ENCODE assay signal across 19 cellular contexts in the genomic region with DNA sequence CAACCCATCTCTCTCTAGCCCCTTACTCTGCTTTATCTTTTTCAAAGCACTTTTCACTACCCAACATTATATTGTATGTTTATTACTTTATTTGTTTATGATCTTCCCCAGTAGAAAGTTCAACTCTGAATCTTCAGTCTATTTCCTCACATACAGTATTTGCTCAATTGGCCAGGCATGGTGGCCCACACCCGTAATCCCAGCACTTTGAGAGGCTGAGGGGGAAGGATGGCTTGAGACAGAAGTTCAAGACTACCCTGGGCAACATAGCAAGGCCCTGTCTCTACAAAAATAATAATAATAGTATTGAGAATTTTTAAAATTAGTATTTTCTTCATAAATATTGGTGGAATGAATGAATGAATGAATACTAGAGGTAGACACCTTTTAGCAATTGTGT. TPM values are rescaled to one million over a fixed set of nuclear protein-coding genes. Genes with fewer than 3 reads are reported as not detected.
DNase-seq lines count a peak whose midpoint lies in the region; ATAC-seq, FAIRE-seq and TF ChIP-seq lines count a peak whose summit lies in the region.
"Had no signal": no experiment of that assay in that cellular context is flagged by ENCODE, and none has a peak within 500 bp of the region (broad histone marks: within the 10 kb centered on the region; RNA-seq: fewer than 3 reads in every experiment).

No MANE protein-coding gene starts in this region.

- POLR2A ChIA-PET in CD8-positive, alpha-beta T cell (lab: Charles Lee), result interaction anchor here (1.4 to 1.7 kb wide), 2 partner anchors 20 to 90 kb away, joined by 6 to 8 read pairs; partner anchors contain the start of gene RCAN3

- H2AFZ ChIP-seq in Karpas-422 (ENCODE audit: low read length) (no peak overlapping the region), astrocyte (ENCODE audit: low read depth, low read length) (no peak overlapping the region)

- no peak for FAIRE-seq in astrocyte (lab: Jason Lieb, UNC)
- FAIRE-seq: GM19239, H54, pancreas had no signal

- no peak overlapping the region for H3K4me3 ChIP-seq in CD8-positive, alpha-beta T cell (ENCODE audit: low read depth, low read length)
- H3K4me3 ChIP-seq in Karpas-422 (ENCODE audit: low read length), result peak overlapping the region; percentile 84
- H3K4me3 ChIP-seq in astrocyte (ENCODE audit: insufficient read depth, low read depth, low read length), result peak overlapping the region; percentile 73
- H3K4me3 ChIP-seq in mucosa of descending colon, result no peak overlapping the region

- H3K36me3 ChIP-seq in CD8-positive, alpha-beta T cell (ENCODE audit: insufficient read depth, low read length), result no peaks in the 10 kb centered on the region
- H3K36me3 ChIP-seq in Karpas-422 (ENCODE audit: insufficient read depth, low read length), result no peaks in the 10 kb centered on the region
- no peaks in the 10 kb centered on the region for H3K36me3 ChIP-seq in astrocyte (ENCODE audit: insufficient read depth, low read length)
- no peaks in the 10 kb centered on the region for H3K36me3 ChIP-seq in mucosa of descending colon (ENCODE audit: low read depth)
- H3K36me3 ChIP-seq: gastrocnemius medialis, pancreas had no signal

- no peak for TF ChIP-seq CTCF in CD8-positive, alpha-beta T cell (IDR thresholded peaks at IDR 0.05)
- no peak for TF ChIP-seq CTCF in astrocyte (IDR thresholded peaks at IDR 0.05; ENCODE audit: insufficient read depth, low read depth, low read length)
- TF ChIP-seq CTCF in mucosa of descending colon (IDR thresholded peaks at IDR 0.05), result no peak

- no peak overlapping the region for H3K27ac ChIP-seq in CD8-positive, alpha-beta T cell (ENCODE audit: low read depth, low read length)
- H3K27ac ChIP-seq in Karpas-422 (ENCODE audit: low read length) (no peak overlapping the region), astrocyte (ENCODE audit: low read depth, low read length) (peak overlapping the region; percentile 36)

- DNase-seq in CD8-positive, alpha-beta T cell, result no peak
- DNase-seq in Karpas-422, result no peak
- no peak for DNase-seq in astrocyte (ENCODE audit: low read depth)
- DNase-seq in mucosa of descending colon, result peak in 1 of 3 donors; percentile 53
- no peak for DNase-seq in GM19238 (ENCODE audit: insufficient read length, low spot score)
- no peak for DNase-seq in NCI-H187 treated with DMSO at 0.1 percent for 48 hours (lab: John Stamatoyannopoulos, UW)
- DNase-seq: activated effector memory CD4-positive, alpha-beta T cell treated with anti-CD3 and anti-CD28 coated beads, Interleukin-2, amount 50 U/mL, for 16 hours; COR-L47; gastrocnemius medialis; KG1; left cardiac atrium; NCI-H2081; pancreas; stimulated activated CD4-positive, alpha-beta T cell treated with anti-CD3 and anti-CD28 coated beads, Interleukin-2, amount 100 ng/mL, for 24 hours; stimulated activated naive B cell treated with anti-CD40 and anti-IgM and Interleukin-4, amounts not matched to agents 10 μg/mL and 1 μg/mL and 100 μg/mL, for 72 hours had no signal

- no peaks in the 10 kb centered on the region for H3K9me3 ChIP-seq in CD8-positive, alpha-beta T cell (ENCODE audit: low read length)
- H3K9me3 ChIP-seq in Karpas-422 (ENCODE audit: low read length) (no peaks in the 10 kb centered on the region), astrocyte (ENCODE audit: insufficient read depth, low read depth, low read length) (no peaks in the 10 kb centered on the region), mucosa of descending colon (no peaks in the 10 kb centered on the region)
- H3K9me3 ChIP-seq: gastrocnemius medialis, pancreas had no signal

- H4K20me1 ChIP-seq in Karpas-422 (ENCODE audit: insufficient read depth, low read depth, low read length) (no peaks in the 10 kb centered on the region), astrocyte (ENCODE audit: insufficient read depth, low read length) (no peaks in the 10 kb centered on the region)

- CTCF ChIA-PET in CD8-positive, alpha-beta T cell (lab: Charles Lee), result interaction anchor here (0.7 to 7.2 kb wide), 12 partner anchors 8 to 797 kb away, joined by 3 to 72 read pairs (median 4); partner anchors contain the start of gene RCAN3

- intact Hi-C loops in CD8-positive, alpha-beta T cell (cut with DNase I, micrococcal nuclease), result loop anchor here in 1 of 2 experiments (2.0 kb wide), 1 partner anchor 332 kb away; the partner anchor contains the start of gene CLIC4
- intact Hi-C loops in mucosa of descending colon (cut with DNase I, micrococcal nuclease), result no loop called here

- peak overlapping the region; percentile 80 for H3K9ac ChIP-seq in Karpas-422 (ENCODE audit: low read length)
- H3K9ac ChIP-seq in astrocyte (ENCODE audit: low read length), result peak overlapping the region; percentile 9

- H3K27ac Mint-ChIP-seq in CD8-positive, alpha-beta T cell, result no peak overlapping the region
- no peak overlapping the region for H3K27ac Mint-ChIP-seq in astrocyte (ENCODE audit: unreplicated experiment)

- H3K9me3 Mint-ChIP-seq in CD8-positive, alpha-beta T cell, result peaks cover 4% of the 10 kb centered on the region
- peaks cover 3% of the 10 kb centered on the region for H3K9me3 Mint-ChIP-seq in astrocyte (ENCODE audit: unreplicated experiment)
- H3K9me3 Mint-ChIP-seq: stimulated activated naive B cell treated with anti-CD40 and anti-IgM and Interleukin-4, amounts not matched to agents 10 μg/mL and 1 μg/mL and 100 μg/mL, for 72 hours had no signal

- H3K4me1 Mint-ChIP-seq in CD8-positive, alpha-beta T cell (ENCODE audit: low read depth), result peaks cover 53% of the 10 kb centered on the region
- peaks cover 29% of the 10 kb centered on the region for H3K4me1 Mint-ChIP-seq in astrocyte (ENCODE audit: low read depth, unreplicated experiment)

- H3K79me2 ChIP-seq in Karpas-422 (ENCODE audit: low read length), result peaks cover 36% of the 10 kb centered on the region
- H3K79me2 ChIP-seq in astrocyte (ENCODE audit: insufficient read depth, low read length), result peaks cover 9% of the 10 kb centered on the region

- H3K4me1 ChIP-seq in CD8-positive, alpha-beta T cell (ENCODE audit: insufficient read depth, low read length), result peaks cover 15% of the 10 kb centered on the region
- H3K4me1 ChIP-seq in Karpas-422 (ENCODE audit: low read length) (peaks cover 34% of the 10 kb centered on the region), astrocyte (ENCODE audit: insufficient read depth, low read length) (peaks cover 35% of the 10 kb centered on the region), mucosa of descending colon (ENCODE audit: low read depth) (peaks cover 43% of the 10 kb centered on the region)

- H3K27me3 ChIP-seq in CD8-positive, alpha-beta T cell (ENCODE audit: insufficient read depth, low read length), result no peaks in the 10 kb centered on the region
- H3K27me3 ChIP-seq in Karpas-422 (ENCODE audit: low read length) (no peaks in the 10 kb centered on the region), astrocyte (ENCODE audit: insufficient read depth, low read length) (no peaks in the 10 kb centered on the region)
- H3K27me3 ChIP-seq: gastrocnemius medialis, pancreas had no signal

- H3K9me2 ChIP-seq in Karpas-422 (replicated peaks; ENCODE audit: insufficient read depth, low read length), result no peaks in the 10 kb centered on the region

- no peaks in the 10 kb centered on the region for H3K27me3 Mint-ChIP-seq in CD8-positive, alpha-beta T cell (ENCODE audit: low read depth)
- H3K27me3 Mint-ChIP-seq in astrocyte (ENCODE audit: low read depth, unreplicated experiment), result no peaks in the 10 kb centered on the region
- H3K27me3 Mint-ChIP-seq: stimulated activated naive B cell treated with anti-CD40 and anti-IgM and Interleukin-4, amounts not matched to agents 10 μg/mL and 1 μg/mL and 100 μg/mL, for 72 hours had no signal

- no peak for ATAC-seq in CD8-positive, alpha-beta T cell
- ATAC-seq in mucosa of descending colon, result peak; percentile 15
- ATAC-seq in HG02759 (IDR thresholded peaks at IDR 0.05; ENCODE audit: unreplicated experiment), result no peak
- ATAC-seq in GM18868 (IDR thresholded peaks at IDR 0.05; ENCODE audit: unreplicated experiment), result no peak
- ATAC-seq: gastrocnemius medialis; pancreas; stimulated activated naive B cell treated with anti-CD40 and anti-IgM and Interleukin-4, amounts not matched to agents 10 μg/mL and 1 μg/mL and 100 μg/mL, for 72 hours had no signal

- H3K4me2 ChIP-seq in Karpas-422 (ENCODE audit: low read depth, low read length, poor library complexity, severe bottlenecking) (peak overlapping the region; percentile 90), astrocyte (ENCODE audit: low read length) (peak overlapping the region; percentile 93)

- H3K36me3 Mint-ChIP-seq in CD8-positive, alpha-beta T cell, result peaks cover 10% of the 10 kb centered on the region
- no peaks in the 10 kb centered on the region for H3K36me3 Mint-ChIP-seq in astrocyte (ENCODE audit: low read depth, unreplicated experiment)
- H3K36me3 Mint-ChIP-seq: stimulated activated naive B cell treated with anti-CD40 and anti-IgM and Interleukin-4, amounts not matched to agents 10 μg/mL and 1 μg/mL and 100 μg/mL, for 72 hours had no signal

- peak overlapping the region; percentile 15 for H3K4me3 Mint-ChIP-seq in CD8-positive, alpha-beta T cell
- peak overlapping the region; percentile 94 for H3K4me3 Mint-ChIP-seq in astrocyte (ENCODE audit: unreplicated experiment)

RNA-seq across cellular contexts. Expression of gene STPG1, which starts 1.2 kb away (rescaled TPM):
- total RNA-seq in CD8-positive, alpha-beta T cell, result 1 to 10 TPM; 2.0 to 2.4 TPM
- 3.5 and 9.2 TPM in 2 replicates for total RNA-seq in Karpas-422 (2014; rRNA removed; shearing (Covaris generic); ENCODE audit: low replicate concordance)
- total RNA-seq in astrocyte, result 9.2 and 9.5 TPM in 2 replicates
- total RNA-seq in mucosa of descending colon, result 10 to 100 TPM; 15.9 to 25.4 (median 17.9) TPM

RNA-seq across cellular contexts. Expression of gene NIPAL3, which starts 3.2 kb away (rescaled TPM):
- total RNA-seq in CD8-positive, alpha-beta T cell, result 10 to 100 TPM; 22.3 to 22.7 TPM
- total RNA-seq in Karpas-422 (2014; rRNA removed; shearing (Covaris generic); ENCODE audit: low replicate concordance), result 22.7 and 40.8 TPM in 2 replicates
- total RNA-seq in astrocyte (45.1 and 47.2 TPM in 2 replicates), mucosa of descending colon (10 to 100 TPM; 38.3 to 52.5 (median 40.7) TPM)

Comparison
In these comparisons a context has a peak if more than half of its experiments do, and no peak if none do; other contexts are left out.
1. H3K4me3 ChIP-seq: peak in Karpas-422 (single experiment) and astrocyte (single experiment); none in CD8-positive, alpha-beta T cell (single experiment) and mucosa of descending colon (single experiment).